ENCODE assay signal across 17 cellular contexts in the genomic region with DNA sequence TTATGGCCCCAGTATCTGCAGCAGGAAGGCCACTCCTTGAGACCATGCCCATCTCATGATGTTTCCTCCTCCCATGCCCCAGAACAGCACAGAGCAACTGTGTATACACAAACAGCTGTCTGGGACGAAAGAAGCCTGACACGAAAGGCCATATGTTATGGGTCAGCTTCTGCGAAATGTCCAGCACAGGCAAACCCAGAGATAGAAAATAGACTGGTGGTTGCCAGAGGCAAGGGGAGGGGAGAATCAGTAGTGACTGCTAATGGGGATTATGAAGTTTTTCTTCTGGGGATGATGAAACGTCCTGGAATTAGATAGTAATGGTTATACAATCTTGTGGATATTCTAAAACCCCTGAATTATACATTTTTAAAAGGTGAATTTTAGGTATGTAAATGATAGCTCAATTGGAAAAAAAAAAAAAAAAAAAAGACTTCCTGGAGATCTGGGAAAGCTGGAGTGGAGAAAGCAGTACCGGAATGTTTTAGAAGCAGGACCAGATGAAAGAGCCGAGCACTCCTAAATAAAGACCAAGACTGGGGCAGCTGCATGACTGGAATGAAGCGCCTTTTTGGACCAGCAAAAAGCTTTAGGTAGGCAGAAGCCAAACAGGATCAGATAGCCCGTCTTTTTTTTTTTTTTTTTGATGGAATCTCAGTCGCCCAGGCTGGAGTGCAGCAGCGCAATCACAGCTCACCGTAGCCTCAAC. TPM values are rescaled to one million over a fixed set of nuclear protein-coding genes. Genes with fewer than 3 reads are reported as not detected.
DNase-seq lines count a peak whose midpoint lies in the region; ATAC-seq and TF ChIP-seq lines count a peak whose summit lies in the region.
"Had no signal": no experiment of that assay in that cellular context is flagged by ENCODE, and none has a peak within 500 bp of the region (broad histone marks: within the 10 kb centered on the region; RNA-seq: fewer than 3 reads in every experiment).

No MANE protein-coding gene starts in this region.

- peaks cover 62% of the 10 kb centered on the region for H3K36me3 Mint-ChIP-seq in activated naive CD8-positive, alpha-beta T cell treated with anti-CD3 and anti-CD28 coated beads for 36 hours
- H3K36me3 Mint-ChIP-seq in activated naive CD8-positive, alpha-beta T cell treated with anti-CD3 and anti-CD28 coated beads, Interleukin-2, amount 50 U/mL, for 24 hours (ENCODE audit: low read depth), result peaks cover 62% of the 10 kb centered on the region
- peaks cover 4% of the 10 kb centered on the region for H3K36me3 Mint-ChIP-seq in chondrocyte (ENCODE audit: low read depth)

- no peak for TF ChIP-seq EP300 in upper lobe of left lung (IDR thresholded peaks at IDR 0.05)

- no peaks in the 10 kb centered on the region for H3K27me3 Mint-ChIP-seq in activated naive CD8-positive, alpha-beta T cell treated with anti-CD3 and anti-CD28 coated beads for 36 hours
- peaks cover 2% of the 10 kb centered on the region for H3K27me3 Mint-ChIP-seq in activated naive CD8-positive, alpha-beta T cell treated with anti-CD3 and anti-CD28 coated beads, Interleukin-2, amount 50 U/mL, for 24 hours
- H3K27me3 Mint-ChIP-seq in chondrocyte (ENCODE audit: low read depth), result no peaks in the 10 kb centered on the region

- H3K36me3 ChIP-seq in mesodermal cell (ENCODE audit: control insufficient read depth, insufficient read depth, low read length) (peaks cover 61% of the 10 kb centered on the region), upper lobe of left lung (peaks cover 2 to 65% (median 28%) of the 10 kb centered on the region in 4 donors), aorta (ENCODE audit: control insufficient read depth in 1 of 2, insufficient read depth in 2 of 2, low read length in 1 of 2) (peaks cover 0 to 1% of the 10 kb centered on the region in 2 donors)

- H3K27me3 ChIP-seq in upper lobe of left lung (no peaks in the 10 kb centered on the region), aorta (ENCODE audit: control insufficient read depth in 1 of 2, insufficient read depth in 2 of 2, low read length in 1 of 2) (no peaks in the 10 kb centered on the region)
- H3K27me3 ChIP-seq: adrenal gland, tibial artery had no signal

- H3K27ac Mint-ChIP-seq in activated naive CD8-positive, alpha-beta T cell treated with anti-CD3 and anti-CD28 coated beads for 36 hours, result peak overlapping the region; percentile 35
- H3K27ac Mint-ChIP-seq in activated naive CD8-positive, alpha-beta T cell treated with anti-CD3 and anti-CD28 coated beads, Interleukin-2, amount 50 U/mL, for 24 hours, result no peak overlapping the region
- peak overlapping the region; percentile 92 for H3K27ac Mint-ChIP-seq in chondrocyte (ENCODE audit: unreplicated experiment)

- H3K4me3 ChIP-seq in mesodermal cell (ENCODE audit: extremely low read depth, insufficient read depth, low read length, poor library complexity, severe bottlenecking) (no peak overlapping the region), upper lobe of left lung (no peak overlapping the region), aorta (ENCODE audit: low read length in 2 of 2) (no peak overlapping the region)
- H3K4me3 ChIP-seq: A549, adrenal gland, tibial artery had no signal

- H3K9me3 ChIP-seq in mesodermal cell (ENCODE audit: control insufficient read depth, low read length) (no peaks in the 10 kb centered on the region), upper lobe of left lung (no peaks in the 10 kb centered on the region), aorta (ENCODE audit: control insufficient read depth, low read length) (no peaks in the 10 kb centered on the region)
- H3K9me3 ChIP-seq: A549, adrenal gland, tibial artery had no signal

- DNase-seq in activated naive CD8-positive, alpha-beta T cell treated with anti-CD3 and anti-CD28 coated beads for 36 hours, result no peak
- DNase-seq in activated naive CD8-positive, alpha-beta T cell treated with anti-CD3 and anti-CD28 coated beads, Interleukin-2, amount 50 U/mL, for 24 hours, result no peak
- DNase-seq in chondrocyte (ENCODE audit: low spot score) (no peak), upper lobe of left lung (no peak), COLO829 (ENCODE audit: low spot score) (no peak), aorta (no peak)
- DNase-seq: adrenal gland, DMS153, NCI-H1417, NCI-H524 treated with DMSO at 0.1 percent for 48 hours, small intestine, tibial artery had no signal

- TF ChIP-seq CTCF in chondrocyte (IDR thresholded peaks at IDR 0.05), result no peak
- no peak for TF ChIP-seq CTCF in upper lobe of left lung (IDR thresholded peaks at IDR 0.05)

- no peak overlapping the region for H3K4me3 Mint-ChIP-seq in activated naive CD8-positive, alpha-beta T cell treated with anti-CD3 and anti-CD28 coated beads for 36 hours
- H3K4me3 Mint-ChIP-seq in activated naive CD8-positive, alpha-beta T cell treated with anti-CD3 and anti-CD28 coated beads, Interleukin-2, amount 50 U/mL, for 24 hours, result no peak overlapping the region
- H3K4me3 Mint-ChIP-seq in chondrocyte (ENCODE audit: unreplicated experiment), result no peak overlapping the region

- H3K9me3 Mint-ChIP-seq in activated naive CD8-positive, alpha-beta T cell treated with anti-CD3 and anti-CD28 coated beads for 36 hours, result no peaks in the 10 kb centered on the region
- H3K9me3 Mint-ChIP-seq in activated naive CD8-positive, alpha-beta T cell treated with anti-CD3 and anti-CD28 coated beads, Interleukin-2, amount 50 U/mL, for 24 hours, result no peaks in the 10 kb centered on the region
- no peaks in the 10 kb centered on the region for H3K9me3 Mint-ChIP-seq in chondrocyte (ENCODE audit: low read depth)

- intact Hi-C loops in aorta (cut with DNase I), result no loop called here

- H3K27ac ChIP-seq in mesodermal cell (ENCODE audit: low read depth, low read length, severe bottlenecking) (peak overlapping the region; percentile 13), upper lobe of left lung (peak overlapping the region; percentile 12 to 92 (median 49)), aorta (ENCODE audit: low read depth in 1 of 2, low read length in 2 of 2) (no peak overlapping the region)
- H3K27ac ChIP-seq: A549 had no signal

- peaks cover 81% of the 10 kb centered on the region for H3K4me1 ChIP-seq in mesodermal cell (ENCODE audit: control insufficient read depth, insufficient read depth, low read length, poor library complexity, severe bottlenecking)
- peaks cover 62 to 94% (median 80%) of the 10 kb centered on the region in 4 donors for H3K4me1 ChIP-seq in upper lobe of left lung
- peaks cover 2 to 14% of the 10 kb centered on the region in 2 donors for H3K4me1 ChIP-seq in aorta (ENCODE audit: control insufficient read depth in 1 of 2, insufficient read depth in 2 of 2, low read length in 2 of 2)

- no peak for ATAC-seq in activated naive CD8-positive, alpha-beta T cell treated with anti-CD3 and anti-CD28 coated beads, Interleukin-2, amount 50 U/mL, for 24 hours
- ATAC-seq in upper lobe of left lung (ENCODE audit: low FRiP score in 2 of 2) (no peak), aorta (ENCODE audit: low FRiP score) (no peak), GM18517 (IDR thresholded peaks at IDR 0.05; ENCODE audit: unreplicated experiment) (no peak)
- ATAC-seq: A549, HCT116 had no signal

- H3K4me1 Mint-ChIP-seq in activated naive CD8-positive, alpha-beta T cell treated with anti-CD3 and anti-CD28 coated beads for 36 hours, result peaks cover 51% of the 10 kb centered on the region
- peaks cover 63% of the 10 kb centered on the region for H3K4me1 Mint-ChIP-seq in activated naive CD8-positive, alpha-beta T cell treated with anti-CD3 and anti-CD28 coated beads, Interleukin-2, amount 50 U/mL, for 24 hours
- peaks cover 97% of the 10 kb centered on the region for H3K4me1 Mint-ChIP-seq in chondrocyte (ENCODE audit: low read depth)

- WGBS in mesodermal cell (ENCODE audit: insufficient coverage in 2 of 2), 2 experiments, result 92 to 96% methylated on average over 7 to 9 of the region's 11 CpGs
- WGBS in upper lobe of left lung, 2 donors, result 83 to 88% methylated on average over 11 of the region's 11 CpGs
- WGBS in aorta, 2 donors, result 90% methylated on average over 11 of the region's 11 CpGs

- TF ChIP-seq POLR2A in upper lobe of left lung (IDR thresholded peaks at IDR 0.05), result no peak

RNA-seq across cellular contexts. Expression of gene PCDHGC5, which starts 29.2 kb away (rescaled TPM):
- not detected for total RNA-seq in activated naive CD8-positive, alpha-beta T cell treated with anti-CD3 and anti-CD28 coated beads for 36 hours
- total RNA-seq in chondrocyte, result 1.7 to 3.6 TPM (median 2.0 TPM) in 3 replicates
- polyA plus RNA-seq in mesodermal cell (2013, experiment 1 of 2), result 5.4 TPM
- 5.2 TPM for polyA plus RNA-seq in mesodermal cell (2013, experiment 2 of 2)
- total RNA-seq in upper lobe of left lung, result 10 to 100 TPM in 1 of 6 donors, 1 to 10 TPM in 3, under 1 TPM in 2; 0.61 to 11.5 (median 1.4) TPM
- total RNA-seq in aorta, result 1 to 10 TPM; 2.8 to 6.3 TPM
- polyA plus RNA-seq in aorta, result under 1 TPM; 0.25 to 0.84 TPM
- total RNA-seq: mononuclear cell had no signal
- polyA plus RNA-seq: A549 had no signal

RNA-seq across cellular contexts. Expression of gene PCDHGC4, which starts 33.2 kb away (rescaled TPM):
- total RNA-seq in activated naive CD8-positive, alpha-beta T cell treated with anti-CD3 and anti-CD28 coated beads for 36 hours, result not detected
- total RNA-seq in chondrocyte (0.72 to 1.8 TPM (median 1.1 TPM) in 3 replicates), upper lobe of left lung (10 to 100 TPM in 1 of 6 donors, 1 to 10 TPM in 4, under 1 TPM in 1; 0.69 to 24.7 (median 1.8) TPM), aorta (1 to 10 TPM; 2.8 to 6.1 TPM)
- 23.1 TPM for polyA plus RNA-seq in mesodermal cell (2013, experiment 1 of 2)
- polyA plus RNA-seq in mesodermal cell (2013, experiment 2 of 2), result 20.8 TPM
- under 1 TPM; 0.05 to 0.38 TPM for polyA plus RNA-seq in aorta

RNA-seq across cellular contexts. Expression of gene PCDHGC3, which starts 42.3 kb away (rescaled TPM):
- total RNA-seq in activated naive CD8-positive, alpha-beta T cell treated with anti-CD3 and anti-CD28 coated beads for 36 hours, result under 1 TPM in 1 of 2 experiments, not detected in 1; 0.33 TPM
- total RNA-seq in chondrocyte, result 68.9 to 91.8 TPM (median 90.8 TPM) in 3 replicates
- polyA plus RNA-seq in mesodermal cell (2013, experiment 1 of 2), result 115 TPM
- polyA plus RNA-seq in mesodermal cell (2013, experiment 2 of 2), result 92.6 TPM
- 100 to 1,000 TPM in 1 of 6 donors, 10 to 100 TPM in 5; 26.4 to 116 (median 50.1) TPM for total RNA-seq in upper lobe of left lung
- total RNA-seq in aorta, result 100 to 1,000 TPM in 1 of 2 donors, 10 to 100 TPM in 1; 67.3 to 116 TPM
- 10 to 100 TPM; 23.9 to 99.0 TPM for polyA plus RNA-seq in aorta

Comparison
In these comparisons a context has a peak if more than half of its experiments do, and no peak if none do; other contexts are left out.
1. H3K27ac ChIP-seq: peak in mesodermal cell (single experiment) and upper lobe of left lung (4 of 4); none in aorta (0 of 2).
2. RNA of gene PCDHGC3, which starts 42.3 kb away (total RNA-seq): 67.3 to 116 TPM in aorta, 68.9 to 91.8 TPM in chondrocyte and 26.4 to 116 TPM in upper lobe of left lung; 0.33 TPM in activated naive CD8-positive, alpha-beta T cell treated with anti-CD3 and anti-CD28 coated beads for 36 hours; every median in the first group is over 10 times any median in the second.